27 cellular contexts compared by ENCODE assay signal in genomic region chr1:74470936-74471335, GRCh38. TPM values are rescaled to one million over a fixed set of nuclear protein-coding genes. Genes with fewer than 3 reads are reported as not detected.
A peak's percentile ranks its signal among the peaks of the same experiment; 100 is the strongest.
DNase-seq lines count a peak whose midpoint lies in the region; ATAC-seq and TF ChIP-seq lines count a peak whose summit lies in the region.
"Had no signal": no experiment of that assay in that cellular context is flagged by ENCODE, and none has a peak within 500 bp of the region (broad histone marks: within the 10 kb centered on the region; RNA-seq: fewer than 3 reads in every experiment).

No MANE protein-coding gene starts in this region.

- no CpG with 5 or more reads among the region's 3 CpGs for WGBS in neuronal stem cell (ENCODE audit: extremely low coverage in 2 of 2, insufficient read length in 2 of 2, insufficient replicate concordance in 1 of 2), 2 donors
- WGBS in transverse colon (ENCODE audit: low coverage in 1 of 2), 2 donors: 77% methylated on average over 3 of the region's 3 CpGs; no CpG with 5 or more reads in 1 of the 2 donors

- no peaks in the 10 kb centered on the region for H3K9me3 ChIP-seq in left ventricle myocardium inferior (replicated peaks)
- no peaks in the 10 kb centered on the region for H3K9me3 ChIP-seq in neuronal stem cell (replicated peaks in 1 of 2; ENCODE audit: control insufficient read depth in 2 of 2, insufficient read depth in 1 of 2, low read depth in 1 of 2, low read length in 2 of 2)
- no peaks in the 10 kb centered on the region for H3K9me3 ChIP-seq in transverse colon

- H2AK5ac ChIP-seq in neuronal stem cell (ENCODE audit: low read depth, low read length): no peak overlapping the region

- intact Hi-C loops in Right ventricle myocardium superior (cut with DNase I) (no loop called here), cardiac septum (cut with DNase I) (loop anchor here (2.0 kb wide), 1 partner anchor 272 kb away; the partner anchor contains the start of genes FPGT and LRRIQ3), left ventricle myocardium inferior (cut with micrococcal nuclease) (no loop called here), transverse colon (cut with DNase I; ENCODE audit: low total_unique reads) (no loop called here)

- no peak overlapping the region for H2BK12ac ChIP-seq in neuronal stem cell (ENCODE audit: low read length)

- no peak overlapping the region for H4K91ac ChIP-seq in neuronal stem cell (ENCODE audit: low read depth, low read length, poor library complexity)

- no peak overlapping the region for H4K8ac ChIP-seq in neuronal stem cell (ENCODE audit: low read depth, low read length)

- H3K4me3 ChIP-seq in left ventricle myocardium inferior: peak overlapping the region; percentile 30
- H3K4me3 ChIP-seq in neuronal stem cell (ENCODE audit: low read length in 2 of 2): no peak overlapping the region
- no peak overlapping the region for H3K4me3 ChIP-seq in transverse colon
- H3K4me3 ChIP-seq: GM23248 had no signal

- H2BK120ac ChIP-seq in neuronal stem cell (ENCODE audit: low read depth, low read length): no peak overlapping the region

- peak; percentile 20 for ATAC-seq in Right ventricle myocardium superior (ENCODE audit: poor library complexity)
- ATAC-seq: activated T-helper 17 cell treated with anti-CD3 and anti-CD28 coated beads, Interleukin-2, amount 50 U/mL, for 72 hours had no signal

- H3K9ac ChIP-seq in neuronal stem cell (ENCODE audit: low read depth, low read length, poor library complexity): no peak overlapping the region
- H3K9ac ChIP-seq: GM23248 had no signal

- no peak overlapping the region for H3K14ac ChIP-seq in neuronal stem cell (ENCODE audit: low read length)

- in situ Hi-C loops in transverse colon (cut with MboI; ENCODE audit: low pct_ligation_motif_present in 1 of 4, low pct_unique_long_range_greater_than_20kb in 1 of 4, low sequenced_read_pairs in 3 of 4): no loop called here

- peaks cover 54% of the 10 kb centered on the region for H3K4me1 ChIP-seq in left ventricle myocardium inferior
- H3K4me1 ChIP-seq in neuronal stem cell (ENCODE audit: control insufficient read depth in 2 of 2, insufficient read depth in 1 of 2, low read depth in 1 of 2, low read length in 2 of 2): peaks cover 2 to 13% of the 10 kb centered on the region in 2 donors
- H3K4me1 ChIP-seq in transverse colon: no peaks in the 10 kb centered on the region

- H2AFZ ChIP-seq in neuronal stem cell (ENCODE audit: low read length): peak overlapping the region; percentile 54
- H2AFZ ChIP-seq: GM23248 had no signal

- H3K23ac ChIP-seq in neuronal stem cell (ENCODE audit: low read depth, low read length, poor library complexity): no peak overlapping the region

- H3K36me3 ChIP-seq in left ventricle myocardium inferior (no peaks in the 10 kb centered on the region), neuronal stem cell (replicated peaks in 1 of 2; ENCODE audit: control insufficient read depth in 2 of 2, insufficient read depth in 2 of 2, low read length in 2 of 2) (no peaks in the 10 kb centered on the region), transverse colon (no peaks in the 10 kb centered on the region)

- H3K27ac ChIP-seq in left ventricle myocardium inferior (replicated peaks) (peak overlapping the region; percentile 78), neuronal stem cell (replicated peaks; ENCODE audit: low read length) (no peak overlapping the region), transverse colon (no peak overlapping the region)
- H3K27ac ChIP-seq: GM23248, HL-60 had no signal

- TF ChIP-seq CTCF in left ventricle myocardium inferior (IDR thresholded peaks at IDR 0.05; ENCODE audit: borderline replicate concordance) (no peak), transverse colon (IDR thresholded peaks at IDR 0.05) (no peak)

- H2BK5ac ChIP-seq in neuronal stem cell (ENCODE audit: low read length): no peak overlapping the region

- H3K18ac ChIP-seq in neuronal stem cell (ENCODE audit: low read length): no peak overlapping the region

- no peak overlapping the region for H3K4me2 ChIP-seq in neuronal stem cell (ENCODE audit: insufficient read depth, low read length, poor library complexity, severe bottlenecking)

- H3K4ac ChIP-seq in neuronal stem cell (ENCODE audit: low read length): no peak overlapping the region

- no peak for TF ChIP-seq EP300 in transverse colon (IDR thresholded peaks at IDR 0.05; ENCODE audit: low read depth)

- H3K79me1 ChIP-seq in neuronal stem cell (ENCODE audit: low read depth, low read length): no peaks in the 10 kb centered on the region

- no peak for TF ChIP-seq POLR2A in transverse colon (IDR thresholded peaks at IDR 0.05)

- H2BK15ac ChIP-seq in neuronal stem cell (ENCODE audit: low read length): no peak overlapping the region

- H3K27me3 ChIP-seq in left ventricle myocardium inferior (ENCODE audit: low read depth) (no peaks in the 10 kb centered on the region), neuronal stem cell (ENCODE audit: control insufficient read depth in 3 of 3, insufficient read depth in 3 of 3, low read depth in 1 of 3, low read length in 3 of 3) (no peaks in the 10 kb centered on the region), transverse colon (peaks cover 3% of the 10 kb centered on the region)

- DNase-seq in Right ventricle myocardium superior: no peak
- no peak for DNase-seq in cardiac septum (ENCODE audit: low spot score)
- DNase-seq in left ventricle myocardium inferior: no peak
- no peak for DNase-seq in neuronal stem cell (ENCODE audit: low spot score)
- no peak for DNase-seq in retina
- no peak for DNase-seq in transverse colon
- no peak for DNase-seq in NCI-H446 (lab: John Stamatoyannopoulos, UW)
- no peak for DNase-seq in nucleus accumbens (lab: John Stamatoyannopoulos, UW)
- DNase-seq: activated CD4-positive, alpha-beta memory T cell treated with anti-CD3 and anti-CD28 coated beads, Interleukin-2, amount 10 ng/mL, durations not matched to agents 7 days and 5 days; activated CD4-positive, CD25-positive, alpha-beta regulatory T cell treated with anti-CD3 and anti-CD28 coated beads, Interleukin-2, amount 50 U/mL, for 72 hours; activated CD8-positive, alpha-beta memory T cell treated with anti-CD3 and anti-CD28 coated beads, Interleukin-2, amount 50 U/mL, for 48 hours; AML-193; CD4-positive, alpha-beta T cell; GM23248; HFFc6; kidney glomerular epithelial cell; NCI-H1417; NCI-H2081 treated with DMSO at 0.1 percent for 48 hours; NCI-H345; stimulated activated CD4-positive, alpha-beta T cell treated with anti-CD3 and anti-CD28 coated beads, Interleukin-2, amount 100 ng/mL, for 24 hours had no signal

RNA-seq across cellular contexts. Expression of gene LRRC53, which starts 41.5 kb away (rescaled TPM):
- total RNA-seq in Right ventricle myocardium superior (not detected), cardiac septum (not detected), left ventricle myocardium inferior (not detected), transverse colon (not detected)
- not detected for polyA plus RNA-seq in neuronal stem cell (2013, experiment 1 of 2)
- not detected for polyA plus RNA-seq in neuronal stem cell (2013, experiment 2 of 2)
- total RNA-seq: activated CD4-positive, alpha-beta memory T cell treated with anti-CD3 and anti-CD28 coated beads, Interleukin-2, amount 10 ng/mL, durations not matched to agents 7 days and 5 days; activated T-helper 17 cell treated with anti-CD3 and anti-CD28 coated beads, Interleukin-2, amount 50 U/mL, for 72 hours; CD4-positive, alpha-beta T cell; Daoy; GM23248; HFFc6; pulmonary artery endothelial cell; RPMI7951; SK-MEL-5; urinary bladder had no signal
- polyA plus RNA-seq: GM23248, urinary bladder had no signal
